In genomic region chr5:108786806-108787483, GRCh38 we compare ENCODE assay signal across 22 cellular contexts.
"Had no signal": no experiment of that assay in that cellular context is flagged by ENCODE, and none has a peak within 500 bp of the region (broad histone marks: within the 10 kb centered on the region; RNA-seq: fewer than 3 reads in every experiment).

No MANE protein-coding gene starts in this region.

- H3K27me3 ChIP-seq: body of pancreas, gastrocnemius medialis, heart left ventricle, stomach had no signal

- H3K4me3 ChIP-seq: body of pancreas, coronary artery, gastrocnemius medialis, heart left ventricle, lower lobe of right lung, stomach, thoracic aorta had no signal

- H3K27ac Mint-ChIP-seq: activated CD4-positive, alpha-beta T cell treated with anti-CD3 and anti-CD28 coated beads, Interleukin-2, amount 10 ng/mL, durations not matched to agents 7 days and 5 days; activated CD8-positive, alpha-beta T cell treated with anti-CD3 and anti-CD28 coated beads, Interleukin-2, amount 10 ng/mL, durations not matched to agents 7 days and 5 days; activated naive CD4-positive, alpha-beta T cell treated with anti-CD3 and anti-CD28 coated beads for 36 hours; activated T-cell treated with anti-CD3 and anti-CD28 coated beads, Interleukin-2, amount 50 U/mL, for 24 hours; activated T-helper 2 cell treated with anti-CD3 and anti-CD28 coated beads, Interferon-gamma antibody, Interleukin-2, Interleukin-4, amounts not matched to agents 10 μg/mL and 5 μg/mL and 100 μg/mL, durations not matched to agents 14 hours and 24 hours and 36 hours; nephron; stimulated activated effector memory CD8-positive, alpha-beta T cell treated with anti-CD3 and anti-CD28 coated beads, Interleukin-12 subunit alpha, Interleukin-12 subunit beta, amount 100 ng/mL, for 72 hours had no signal

- H3K27me3 Mint-ChIP-seq: activated CD4-positive, alpha-beta T cell treated with anti-CD3 and anti-CD28 coated beads, Interleukin-2, amount 10 ng/mL, durations not matched to agents 7 days and 5 days; activated T-cell treated with anti-CD3 and anti-CD28 coated beads, Interleukin-2, amount 50 U/mL, for 24 hours; central memory CD8-positive, alpha-beta T cell had no signal

- H3K4me3 Mint-ChIP-seq: activated CD4-positive, alpha-beta T cell treated with anti-CD3 and anti-CD28 coated beads, Interleukin-2, amount 10 ng/mL, durations not matched to agents 7 days and 5 days; activated CD8-positive, alpha-beta T cell treated with anti-CD3 and anti-CD28 coated beads, Interleukin-2, amount 10 ng/mL, durations not matched to agents 7 days and 5 days; activated naive CD4-positive, alpha-beta T cell treated with anti-CD3 and anti-CD28 coated beads for 36 hours; activated T-cell treated with anti-CD3 and anti-CD28 coated beads, Interleukin-2, amount 50 U/mL, for 24 hours; central memory CD8-positive, alpha-beta T cell; nephron; stimulated activated effector memory CD8-positive, alpha-beta T cell treated with anti-CD3 and anti-CD28 coated beads, Interleukin-12 subunit alpha, Interleukin-12 subunit beta, amount 100 ng/mL, for 72 hours had no signal

- H3K27ac ChIP-seq: body of pancreas, coronary artery, gastrocnemius medialis, heart left ventricle, lower lobe of right lung, thoracic aorta had no signal

- DNase-seq: activated CD4-positive, alpha-beta T cell treated with anti-CD3 and anti-CD28 coated beads, Interleukin-2, amount 10 ng/mL, durations not matched to agents 7 days and 5 days; activated CD4-positive, CD25-positive, alpha-beta regulatory T cell; activated CD8-positive, alpha-beta T cell treated with anti-CD3 and anti-CD28 coated beads, Interleukin-2, amount 10 ng/mL, durations not matched to agents 7 days and 5 days; activated naive CD4-positive, alpha-beta T cell treated with anti-CD3 and anti-CD28 coated beads for 36 hours; activated T-cell treated with anti-CD3 and anti-CD28 coated beads, Interleukin-2, amount 50 U/mL, for 24 hours; body of pancreas; erythroblast; gastrocnemius medialis; left cardiac atrium; lower lobe of right lung; retina; small intestine; stimulated activated CD4-positive, alpha-beta T cell treated with anti-CD3 and anti-CD28 coated beads, Interleukin-4, amount 100 ng/mL, for 24 hours; stomach; T1000 had no signal

- ATAC-seq: activated CD8-positive, alpha-beta T cell treated with anti-CD3 and anti-CD28 coated beads, Interleukin-2, amount 10 ng/mL, durations not matched to agents 7 days and 5 days; body of pancreas; stimulated activated effector memory CD8-positive, alpha-beta T cell treated with anti-CD3 and anti-CD28 coated beads, Interleukin-12 subunit alpha, Interleukin-12 subunit beta, amount 100 ng/mL, for 72 hours had no signal

- H3K4me1 ChIP-seq: body of pancreas, lower lobe of right lung had no signal

- H3K9me3 Mint-ChIP-seq: activated CD4-positive, alpha-beta T cell treated with anti-CD3 and anti-CD28 coated beads, Interleukin-2, amount 10 ng/mL, durations not matched to agents 7 days and 5 days; activated T-helper 2 cell treated with anti-CD3 and anti-CD28 coated beads, Interferon-gamma antibody, Interleukin-2, Interleukin-4, amounts not matched to agents 10 μg/mL and 5 μg/mL and 100 μg/mL, durations not matched to agents 14 hours and 24 hours and 36 hours; central memory CD8-positive, alpha-beta T cell; stimulated activated effector memory CD8-positive, alpha-beta T cell treated with anti-CD3 and anti-CD28 coated beads, Interleukin-12 subunit alpha, Interleukin-12 subunit beta, amount 100 ng/mL, for 72 hours had no signal

- H3K36me3 ChIP-seq: gastrocnemius medialis, thoracic aorta had no signal

- H3K9me3 ChIP-seq: body of pancreas, gastrocnemius medialis, thoracic aorta had no signal

- H3K4me1 Mint-ChIP-seq: activated CD4-positive, alpha-beta T cell treated with anti-CD3 and anti-CD28 coated beads, Interleukin-2, amount 10 ng/mL, durations not matched to agents 7 days and 5 days had no signal

- H3K36me3 Mint-ChIP-seq: stimulated activated effector memory CD8-positive, alpha-beta T cell treated with anti-CD3 and anti-CD28 coated beads, Interleukin-12 subunit alpha, Interleukin-12 subunit beta, amount 100 ng/mL, for 72 hours had no signal
